8 cellular contexts compared by ENCODE assay signal in genomic region chr19:35739275-35740107, GRCh38. TPM values are rescaled to one million over a fixed set of nuclear protein-coding genes. Genes with fewer than 3 reads are reported as not detected.
DNase-seq lines count a peak whose midpoint lies in the region; ATAC-seq and TF ChIP-seq lines count a peak whose summit lies in the region.

No MANE protein-coding gene starts in this region.

- H3K36me3 ChIP-seq in thoracic aorta: peaks cover 32% of the 10 kb centered on the region

- no peak for TF ChIP-seq CTCF in thoracic aorta (IDR thresholded peaks at IDR 0.05)

- H3K36me3 Mint-ChIP-seq in activated T-cell treated with anti-CD3 and anti-CD28 coated beads, Interleukin-2, amount 50 U/mL, for 4 hours (ENCODE audit: insufficient read depth): peaks cover 28% of the 10 kb centered on the region
- H3K36me3 Mint-ChIP-seq in activated naive CD8-positive, alpha-beta T cell treated with anti-CD3 and anti-CD28 coated beads for 36 hours: peaks cover 45% of the 10 kb centered on the region

- H3K4me3 Mint-ChIP-seq in activated T-cell treated with anti-CD3 and anti-CD28 coated beads, Interleukin-2, amount 50 U/mL, for 4 hours: peak overlapping the region; percentile 88
- H3K4me3 Mint-ChIP-seq in activated naive CD8-positive, alpha-beta T cell treated with anti-CD3 and anti-CD28 coated beads for 36 hours: peak overlapping the region; percentile 85

- ATAC-seq in activated T-cell treated with anti-CD3 and anti-CD28 coated beads, Interleukin-2, amount 50 U/mL, for 4 hours: no peak
- ATAC-seq in thoracic aorta (ENCODE audit: insufficient number of reproducible peaks, low FRiP score, low read depth) (no peak), GM21390 (IDR thresholded peaks at IDR 0.05; ENCODE audit: unreplicated experiment) (no peak)

- no peaks in the 10 kb centered on the region for H3K9me3 Mint-ChIP-seq in activated T-cell treated with anti-CD3 and anti-CD28 coated beads, Interleukin-2, amount 50 U/mL, for 4 hours
- no peaks in the 10 kb centered on the region for H3K9me3 Mint-ChIP-seq in activated naive CD8-positive, alpha-beta T cell treated with anti-CD3 and anti-CD28 coated beads for 36 hours

- no peaks in the 10 kb centered on the region for H3K27me3 ChIP-seq in thoracic aorta (replicated peaks; ENCODE audit: insufficient read depth)

- peaks cover 44% of the 10 kb centered on the region for H3K4me1 Mint-ChIP-seq in activated T-cell treated with anti-CD3 and anti-CD28 coated beads, Interleukin-2, amount 50 U/mL, for 4 hours (ENCODE audit: low read depth)
- peaks cover 44% of the 10 kb centered on the region for H3K4me1 Mint-ChIP-seq in activated naive CD8-positive, alpha-beta T cell treated with anti-CD3 and anti-CD28 coated beads for 36 hours

- H3K9me3 ChIP-seq in thoracic aorta: no peaks in the 10 kb centered on the region

- H3K27ac ChIP-seq in thoracic aorta: peak overlapping the region; percentile 80 to 93

- no peak for DNase-seq in activated T-cell treated with anti-CD3 and anti-CD28 coated beads, Interleukin-2, amount 50 U/mL, for 4 hours
- DNase-seq in activated T-cell treated with anti-CD3 and anti-CD28 coated beads, Interleukin-2, amount 50 U/mL, for 1 hour: no peak
- no peak for DNase-seq in activated naive CD8-positive, alpha-beta T cell treated with anti-CD3 and anti-CD28 coated beads for 36 hours
- peak; percentile 16 for DNase-seq in left kidney (ENCODE audit: low read depth, low spot score)
- no peak for DNase-seq in thoracic aorta (ENCODE audit: low spot score)
- no peak for DNase-seq in pons (ENCODE audit: low spot score)
- DNase-seq in germinal center (ENCODE audit: low spot score): no peak

- H3K27ac Mint-ChIP-seq in activated naive CD8-positive, alpha-beta T cell treated with anti-CD3 and anti-CD28 coated beads for 36 hours: peak overlapping the region; percentile 16

- H3K4me3 ChIP-seq in thoracic aorta: peak overlapping the region; percentile 84

- peaks cover 7 to 23% of the 10 kb centered on the region in 2 donors for H3K4me1 ChIP-seq in thoracic aorta (ENCODE audit: control insufficient read depth in 1 of 2, low read depth in 2 of 2)

- H3K27me3 Mint-ChIP-seq in activated T-cell treated with anti-CD3 and anti-CD28 coated beads, Interleukin-2, amount 50 U/mL, for 4 hours (ENCODE audit: low read depth): no peaks in the 10 kb centered on the region
- no peaks in the 10 kb centered on the region for H3K27me3 Mint-ChIP-seq in activated naive CD8-positive, alpha-beta T cell treated with anti-CD3 and anti-CD28 coated beads for 36 hours

RNA-seq across cellular contexts. Expression of gene IGFLR1, which starts 2.8 kb away (rescaled TPM):
- 10 to 100 TPM; 24.0 to 32.7 (median 29.8) TPM for total RNA-seq in activated T-cell treated with anti-CD3 and anti-CD28 coated beads, Interleukin-2, amount 50 U/mL, for 4 hours
- 10 to 100 TPM; 79.2 to 80.6 TPM for total RNA-seq in activated naive CD8-positive, alpha-beta T cell treated with anti-CD3 and anti-CD28 coated beads for 36 hours
- 10 to 100 TPM in 1 of 2 donors, 1 to 10 TPM in 1; 6.9 to 13.1 TPM for total RNA-seq in thoracic aorta

RNA-seq across cellular contexts. Expression of gene U2AF1L4, which starts 5.7 kb away (rescaled TPM):
- 10 to 100 TPM; 18.9 to 25.2 (median 19.4) TPM for total RNA-seq in activated T-cell treated with anti-CD3 and anti-CD28 coated beads, Interleukin-2, amount 50 U/mL, for 4 hours
- 10 to 100 TPM; 42.3 to 43.9 TPM for total RNA-seq in activated naive CD8-positive, alpha-beta T cell treated with anti-CD3 and anti-CD28 coated beads for 36 hours
- total RNA-seq in thoracic aorta: 10 to 100 TPM; 34.4 to 42.6 TPM

RNA-seq across cellular contexts. Expression of gene PSENEN, which starts 6.0 kb away (rescaled TPM):
- total RNA-seq in activated T-cell treated with anti-CD3 and anti-CD28 coated beads, Interleukin-2, amount 50 U/mL, for 4 hours: 10 to 100 TPM; 46.1 to 49.3 (median 47.9) TPM
- 10 to 100 TPM; 38.5 to 41.6 TPM for total RNA-seq in activated naive CD8-positive, alpha-beta T cell treated with anti-CD3 and anti-CD28 coated beads for 36 hours
- 10 to 100 TPM; 25.5 to 30.1 TPM for total RNA-seq in thoracic aorta

RNA-seq across cellular contexts. Expression of gene LIN37, which starts 8.9 kb away (rescaled TPM):
- total RNA-seq in activated T-cell treated with anti-CD3 and anti-CD28 coated beads, Interleukin-2, amount 50 U/mL, for 4 hours: 1 to 10 TPM; 5.8 to 6.4 (median 6.4) TPM
- 1 to 10 TPM; 5.1 to 7.0 TPM for total RNA-seq in activated naive CD8-positive, alpha-beta T cell treated with anti-CD3 and anti-CD28 coated beads for 36 hours
- total RNA-seq in thoracic aorta: 10 to 100 TPM in 1 of 2 donors, 1 to 10 TPM in 1; 9.9 to 30.5 TPM

RNA-seq across cellular contexts. Expression of gene HSPB6, which starts 17.3 kb away (rescaled TPM):
- under 1 TPM; 0.22 to 0.46 (median 0.37) TPM for total RNA-seq in activated T-cell treated with anti-CD3 and anti-CD28 coated beads, Interleukin-2, amount 50 U/mL, for 4 hours
- under 1 TPM; 0.39 to 0.78 TPM for total RNA-seq in activated naive CD8-positive, alpha-beta T cell treated with anti-CD3 and anti-CD28 coated beads for 36 hours
- total RNA-seq in thoracic aorta: 100 to 1,000 TPM in 1 of 2 donors, 10 to 100 TPM in 1; 78.6 to 130 TPM
